In the genomic region with DNA sequence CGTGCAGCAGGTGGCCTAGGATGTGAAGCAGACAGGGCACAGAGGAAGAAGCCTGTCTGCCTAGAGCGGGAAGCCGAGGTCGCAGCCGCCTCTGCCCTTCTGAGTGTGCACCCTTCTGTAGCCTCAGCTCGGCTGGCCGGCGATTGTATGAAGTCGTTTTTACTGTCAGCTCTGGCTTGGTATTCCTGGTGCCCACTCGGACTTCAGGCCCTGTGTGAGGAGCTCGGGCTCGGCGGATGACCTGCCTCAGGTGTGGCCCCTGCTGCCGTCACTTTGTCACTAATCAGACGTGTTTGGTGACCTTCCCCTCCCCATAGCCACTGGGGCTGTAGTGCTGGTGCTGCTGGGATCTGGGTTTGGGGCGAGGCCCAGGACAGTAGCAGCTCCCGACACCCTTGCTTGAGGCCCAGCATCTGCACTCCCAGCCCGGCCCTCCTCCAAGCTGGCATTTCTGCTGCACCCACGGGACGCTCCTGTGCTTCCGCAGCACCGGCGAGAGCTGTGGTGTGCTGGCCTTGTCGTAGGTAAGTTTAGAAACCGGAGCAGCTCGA, we compare ENCODE assay signal across 1 cellular context.
TF ChIP-seq lines count a peak whose summit lies in the region.

No MANE protein-coding gene starts in this region.

TF ChIP-seq in GM23338, 12 proteins besides CTCF, POLR2A, EP300 and RAD21:
- TF ChIP-seq ZNF462 (CRISPR knock-in tag; IDR thresholded peaks at IDR 0.05) (no peak), ETS1 (IDR thresholded peaks at IDR 0.05) (no peak), JUNB (IDR thresholded peaks at IDR 0.05; ENCODE audit: unreplicated experiment) (no peak), NANOG (IDR thresholded peaks at IDR 0.05; ENCODE audit: borderline replicate concordance) (no peak), ZNF331 (CRISPR knock-in tag; IDR thresholded peaks at IDR 0.05; ENCODE audit: low read depth) (no peak), CREB1 (CRISPR knock-in tag; IDR thresholded peaks at IDR 0.05; ENCODE audit: low read depth) (no peak)
